Comparison of ENCODE assay signal across 9 cellular contexts in the genomic region with DNA sequence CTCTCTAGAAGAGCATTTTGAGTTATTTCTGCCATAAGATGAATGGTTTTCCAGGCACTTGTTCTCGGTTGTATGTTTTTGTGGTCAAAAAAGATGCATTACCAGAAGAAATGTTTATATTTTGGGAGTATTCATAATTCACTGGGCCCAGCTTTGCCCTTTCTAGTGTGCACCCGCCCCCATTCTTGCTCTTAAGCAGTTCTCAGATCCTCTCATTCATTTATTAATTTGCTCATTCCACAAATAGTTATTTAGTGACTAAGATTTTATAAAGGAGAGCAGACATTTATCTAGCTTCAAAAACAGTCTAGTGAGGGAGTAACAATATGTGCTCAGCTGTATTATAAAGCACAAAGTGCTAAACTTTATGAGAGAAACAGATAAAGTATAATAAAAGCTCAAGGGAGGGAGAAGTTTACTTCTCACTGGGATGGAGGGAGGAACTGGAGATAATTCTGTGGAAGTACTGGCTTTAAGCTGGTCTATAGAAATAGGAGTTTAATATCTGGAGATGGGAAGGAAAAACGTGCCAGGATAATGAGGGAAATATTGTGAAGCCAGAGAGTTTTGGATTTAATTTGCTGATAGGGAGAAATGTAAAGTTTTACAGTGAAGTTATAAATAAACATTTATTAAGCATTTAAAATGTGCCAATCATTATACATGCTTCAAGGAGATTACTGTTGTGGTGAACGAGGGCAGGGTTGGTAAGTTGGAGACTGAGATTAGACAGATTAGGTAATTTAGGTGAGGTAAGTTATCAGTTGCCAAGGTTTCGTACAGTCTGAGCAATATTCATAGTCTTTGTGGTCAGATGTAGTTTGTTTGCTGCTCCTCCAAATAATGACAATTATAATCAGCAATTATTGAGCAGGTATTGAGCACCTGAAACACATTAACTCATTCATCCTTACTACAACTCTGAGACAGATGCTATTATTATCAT. TPM values are rescaled to one million over a fixed set of nuclear protein-coding genes. Genes with fewer than 3 reads are reported as not detected.
DNase-seq lines count a peak whose midpoint lies in the region; ATAC-seq lines count a peak whose summit lies in the region.
"Had no signal": no experiment of that assay in that cellular context is flagged by ENCODE, and none has a peak within 500 bp of the region (broad histone marks: within the 10 kb centered on the region; RNA-seq: fewer than 3 reads in every experiment).

No MANE protein-coding gene starts in this region.

- H3K9me3 Mint-ChIP-seq in activated CD4-positive, alpha-beta T cell treated with anti-CD3 and anti-CD28 coated beads, Interleukin-2, amount 10 ng/mL, durations not matched to agents 7 days and 5 days, result no peaks in the 10 kb centered on the region
- no peaks in the 10 kb centered on the region for H3K9me3 Mint-ChIP-seq in activated T-helper 2 cell treated with anti-CD3 and anti-CD28 coated beads, Interferon-gamma antibody, Interleukin-2, Interleukin-4, amounts not matched to agents 10 μg/mL and 5 μg/mL and 100 μg/mL, durations not matched to agents 14 hours and 24 hours and 36 hours

- CTCF ChIA-PET in activated CD4-positive, alpha-beta T cell treated with anti-CD3 and anti-CD28 coated beads, Interleukin-2, amount 10 ng/mL, durations not matched to agents 7 days and 5 days (lab: Charles Lee), result interaction anchor here (0.9 to 6.4 kb wide), 5 partner anchors 10 to 62 kb away, joined by 3 to 104 read pairs (median 4); a partner anchor contains a TSS

- ATAC-seq in HG02588 (IDR thresholded peaks at IDR 0.05; ENCODE audit: unreplicated experiment) (no peak), GM21423 (IDR thresholded peaks at IDR 0.05; ENCODE audit: unreplicated experiment) (no peak)

- POLR2A ChIA-PET in activated CD4-positive, alpha-beta T cell treated with anti-CD3 and anti-CD28 coated beads, Interleukin-2, amount 10 ng/mL, durations not matched to agents 7 days and 5 days (lab: Charles Lee), result no interaction called here

- peak; percentile 53 for DNase-seq in activated CD4-positive, alpha-beta T cell treated with anti-CD3 and anti-CD28 coated beads, Interleukin-2, amount 10 ng/mL, durations not matched to agents 7 days and 5 days
- no peak for DNase-seq in activated CD4-positive, alpha-beta T cell treated with anti-CD3 and anti-CD28 coated beads, Interleukin-2, amount 50 U/mL, for 4 hours
- DNase-seq in activated T-helper 2 cell treated with anti-CD3 and anti-CD28 coated beads, Interferon-gamma antibody, Interleukin-2, Interleukin-4, amounts not matched to agents 10 μg/mL and 5 μg/mL and 100 μg/mL, durations not matched to agents 14 hours and 24 hours and 36 hours (ENCODE audit: low spot score), result no peak
- DNase-seq in iris pigment epithelial cell (ENCODE audit: low read depth) (peak; percentile 78), OCI-M2 (lab: John Stamatoyannopoulos, UW; ENCODE audit: unreplicated experiment) (no peak)
- DNase-seq: GOT3 had no signal

- H3K4me3 Mint-ChIP-seq in activated CD4-positive, alpha-beta T cell treated with anti-CD3 and anti-CD28 coated beads, Interleukin-2, amount 10 ng/mL, durations not matched to agents 7 days and 5 days, result peak overlapping the region; percentile 67
- peak overlapping the region; percentile 50 for H3K4me3 Mint-ChIP-seq in activated T-helper 2 cell treated with anti-CD3 and anti-CD28 coated beads, Interferon-gamma antibody, Interleukin-2, Interleukin-4, amounts not matched to agents 10 μg/mL and 5 μg/mL and 100 μg/mL, durations not matched to agents 14 hours and 24 hours and 36 hours (ENCODE audit: low read depth)

- peaks cover 3% of the 10 kb centered on the region for H3K36me3 Mint-ChIP-seq in activated CD4-positive, alpha-beta T cell treated with anti-CD3 and anti-CD28 coated beads, Interleukin-2, amount 10 ng/mL, durations not matched to agents 7 days and 5 days (ENCODE audit: low read depth)
- H3K36me3 Mint-ChIP-seq in activated T-helper 2 cell treated with anti-CD3 and anti-CD28 coated beads, Interferon-gamma antibody, Interleukin-2, Interleukin-4, amounts not matched to agents 10 μg/mL and 5 μg/mL and 100 μg/mL, durations not matched to agents 14 hours and 24 hours and 36 hours (ENCODE audit: low read depth), result peaks cover 6% of the 10 kb centered on the region

- peak overlapping the region; percentile 37 for H3K27ac ChIP-seq in temporal lobe (ENCODE audit: low read depth, low read length)

- peak overlapping the region; percentile 97 for H3K27ac Mint-ChIP-seq in activated CD4-positive, alpha-beta T cell treated with anti-CD3 and anti-CD28 coated beads, Interleukin-2, amount 10 ng/mL, durations not matched to agents 7 days and 5 days
- peak overlapping the region; percentile 95 for H3K27ac Mint-ChIP-seq in activated T-helper 2 cell treated with anti-CD3 and anti-CD28 coated beads, Interferon-gamma antibody, Interleukin-2, Interleukin-4, amounts not matched to agents 10 μg/mL and 5 μg/mL and 100 μg/mL, durations not matched to agents 14 hours and 24 hours and 36 hours

- no peaks in the 10 kb centered on the region for H3K27me3 Mint-ChIP-seq in activated CD4-positive, alpha-beta T cell treated with anti-CD3 and anti-CD28 coated beads, Interleukin-2, amount 10 ng/mL, durations not matched to agents 7 days and 5 days
- H3K27me3 Mint-ChIP-seq in activated T-helper 2 cell treated with anti-CD3 and anti-CD28 coated beads, Interferon-gamma antibody, Interleukin-2, Interleukin-4, amounts not matched to agents 10 μg/mL and 5 μg/mL and 100 μg/mL, durations not matched to agents 14 hours and 24 hours and 36 hours (ENCODE audit: low read depth), result no peaks in the 10 kb centered on the region

- peaks cover 79% of the 10 kb centered on the region for H3K4me1 Mint-ChIP-seq in activated CD4-positive, alpha-beta T cell treated with anti-CD3 and anti-CD28 coated beads, Interleukin-2, amount 10 ng/mL, durations not matched to agents 7 days and 5 days
- H3K4me1 Mint-ChIP-seq in activated T-helper 2 cell treated with anti-CD3 and anti-CD28 coated beads, Interferon-gamma antibody, Interleukin-2, Interleukin-4, amounts not matched to agents 10 μg/mL and 5 μg/mL and 100 μg/mL, durations not matched to agents 14 hours and 24 hours and 36 hours (ENCODE audit: low read depth), result peaks cover 75% of the 10 kb centered on the region

- intact Hi-C loops in activated T-helper 2 cell treated with anti-CD3 and anti-CD28 coated beads, Interferon-gamma antibody, Interleukin-2, Interleukin-4, amounts not matched to agents 10 μg/mL and 5 μg/mL and 100 μg/mL, durations not matched to agents 14 hours and 24 hours and 36 hours (cut with micrococcal nuclease), result loop anchor here (10.0 kb wide), 3 partner anchors 201 to 1721 kb away; a partner anchor contains a TSS

RNA-seq across cellular contexts. Expression of a gene that starts 9.1 kb away (rescaled TPM):
- 100 to 1,000 TPM; 375 to 395 TPM for total RNA-seq in activated CD4-positive, alpha-beta T cell treated with anti-CD3 and anti-CD28 coated beads, Interleukin-2, amount 10 ng/mL, durations not matched to agents 7 days and 5 days
- total RNA-seq in activated T-helper 2 cell treated with anti-CD3 and anti-CD28 coated beads, Interferon-gamma antibody, Interleukin-2, Interleukin-4, amounts not matched to agents 10 μg/mL and 5 μg/mL and 100 μg/mL, durations not matched to agents 14 hours and 24 hours and 36 hours, result 210 and 212 TPM in 2 replicates
- 386 TPM for total RNA-seq in temporal lobe

Comparison
In these comparisons a context has a peak if more than half of its experiments do, and no peak if none do; other contexts are left out.
1. DNase-seq: peak in activated CD4-positive, alpha-beta T cell treated with anti-CD3 and anti-CD28 coated beads, Interleukin-2, amount 10 ng/mL, durations not matched to agents 7 days and 5 days (single experiment) and iris pigment epithelial cell (single experiment); none in activated CD4-positive, alpha-beta T cell treated with anti-CD3 and anti-CD28 coated beads, Interleukin-2, amount 50 U/mL, for 4 hours (0 of 2), activated T-helper 2 cell treated with anti-CD3 and anti-CD28 coated beads, Interferon-gamma antibody, Interleukin-2, Interleukin-4, amounts not matched to agents 10 μg/mL and 5 μg/mL and 100 μg/mL, durations not matched to agents 14 hours and 24 hours and 36 hours (single experiment) and OCI-M2 (single experiment).